Comparison of ENCODE assay signal across 6 cellular contexts in the genomic region with DNA sequence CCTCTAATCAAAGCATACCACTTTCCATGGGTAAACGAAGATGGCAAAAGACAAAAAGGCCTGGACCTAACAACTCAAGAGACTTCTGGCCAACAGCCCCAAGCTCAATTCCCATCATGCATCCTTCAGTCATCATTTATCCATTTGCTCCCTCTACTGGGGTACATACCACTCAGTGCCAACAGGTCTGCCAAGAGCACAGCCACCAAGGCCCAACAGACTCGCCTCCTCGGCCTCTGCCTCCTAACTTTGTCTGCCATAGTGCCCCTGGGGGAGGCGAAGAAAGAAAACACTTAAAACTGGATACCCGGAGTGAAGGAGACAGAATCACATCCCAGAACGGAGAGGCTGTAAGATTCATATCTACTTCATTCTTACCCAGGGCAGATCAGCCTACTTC. TPM values are rescaled to one million over a fixed set of nuclear protein-coding genes. Genes with fewer than 3 reads are reported as not detected.
A peak's percentile ranks its signal among the peaks of the same experiment; 100 is the strongest.
DNase-seq lines count a peak whose midpoint lies in the region; ATAC-seq and TF ChIP-seq lines count a peak whose summit lies in the region.

No MANE protein-coding gene starts in this region.

- peaks cover 64% of the 10 kb centered on the region for H3K4me1 Mint-ChIP-seq in stimulated activated memory B cell treated with anti-CD40 and anti-IgM and Interleukin-4, amounts not matched to agents 10 μg/mL and 1 μg/mL and 100 μg/mL, for 72 hours

- no TSS peak for BruUV-seq in PC-9 (replicated peaks; lab: Mats Ljungman, UMichigan)

- H3K4me3 Mint-ChIP-seq in stimulated activated memory B cell treated with anti-CD40 and anti-IgM and Interleukin-4, amounts not matched to agents 10 μg/mL and 1 μg/mL and 100 μg/mL, for 72 hours: peak overlapping the region; percentile 91

- H3K27ac Mint-ChIP-seq in stimulated activated memory B cell treated with anti-CD40 and anti-IgM and Interleukin-4, amounts not matched to agents 10 μg/mL and 1 μg/mL and 100 μg/mL, for 72 hours: peak overlapping the region; percentile 95

- H3K4me3 ChIP-seq in GM08714 (ENCODE audit: low read length) (peak overlapping the region; percentile 92), PC-9 (peak overlapping the region; percentile 90)

- peak in 1 of 2 experiments; percentile 47 for DNase-seq in PC-9
- peak; percentile 32 for DNase-seq in fibroblast of gingiva (ENCODE audit: low read depth)
- no peak for DNase-seq in NCI-H2029 treated with DMSO at 0.1 percent for 48 hours (lab: John Stamatoyannopoulos, UW)

- no peaks in the 10 kb centered on the region for H3K9me3 Mint-ChIP-seq in stimulated activated memory B cell treated with anti-CD40 and anti-IgM and Interleukin-4, amounts not matched to agents 10 μg/mL and 1 μg/mL and 100 μg/mL, for 72 hours

- H3K36me3 Mint-ChIP-seq in stimulated activated memory B cell treated with anti-CD40 and anti-IgM and Interleukin-4, amounts not matched to agents 10 μg/mL and 1 μg/mL and 100 μg/mL, for 72 hours: peaks cover 48% of the 10 kb centered on the region

- peak overlapping the region; percentile 95 for H3K27ac ChIP-seq in PC-9

- peaks cover 17% of the 10 kb centered on the region; the same call in 1 of the 2 replicates for H3F3A ChIP-seq in PC-9 (ENCODE audit: insufficient read depth, low read depth)

- POLR2A ChIA-PET in PC-9 (lab: Charles Lee; ENCODE audit: unreplicated experiment): interaction anchor here (0.6 to 0.8 kb wide), 3 partner anchors 28 to 268 kb away, joined by 5 to 9 read pairs (median 6); no protein-coding TSS in a partner anchor

- H3K4me1 ChIP-seq in PC-9 (replicated peaks; ENCODE audit: insufficient read depth): peaks cover 14% of the 10 kb centered on the region

- peaks cover 11% of the 10 kb centered on the region; the same call in 1 of the 2 replicates for H4K20me1 ChIP-seq in PC-9 (ENCODE audit: insufficient read depth)

- H3K4me2 ChIP-seq in PC-9: peak overlapping the region; percentile 98

- intact Hi-C loops in PC-9 (cut with micrococcal nuclease; ENCODE audit: unreplicated experiment): loop anchor here (2.0 kb wide), 2 partner anchors 39 to 141 kb away; a partner anchor contains a TSS

- H3K79me2 ChIP-seq in PC-9 (ENCODE audit: low read depth): peaks cover 31% of the 10 kb centered on the region

- TF ChIP-seq CTCF in PC-9 (conservative IDR thresholded peaks at IDR 0.05): 0 out of 2 replicates have a peak, but pooled peaks have one; percentile 31

- H3K36me3 ChIP-seq in PC-9 (ENCODE audit: low read depth): peaks cover 37% of the 10 kb centered on the region

- ATAC-seq in stimulated activated memory B cell treated with anti-CD40 and anti-IgM and Interleukin-4, amounts not matched to agents 10 μg/mL and 1 μg/mL and 100 μg/mL, for 72 hours: no peak
- ATAC-seq in HG02763 (IDR thresholded peaks at IDR 0.05; ENCODE audit: unreplicated experiment): no peak

- no peak overlapping the region for H2AFZ ChIP-seq in PC-9

- no peaks in the 10 kb centered on the region for H3K27me3 Mint-ChIP-seq in stimulated activated memory B cell treated with anti-CD40 and anti-IgM and Interleukin-4, amounts not matched to agents 10 μg/mL and 1 μg/mL and 100 μg/mL, for 72 hours

- no peaks in the 10 kb centered on the region for H3K9me3 ChIP-seq in PC-9 (ENCODE audit: insufficient read depth, low read depth)

- H3K27me3 ChIP-seq in PC-9 (ENCODE audit: insufficient read depth, low read depth): no peaks in the 10 kb centered on the region

- no peaks in the 10 kb centered on the region for H3K9me2 ChIP-seq in PC-9 (ENCODE audit: insufficient read depth)

- CTCF ChIA-PET in PC-9 (lab: Charles Lee): interaction anchor here (0.5 to 1.0 kb wide), 5 partner anchors 11 to 795 kb away, joined by 3 to 4 read pairs (median 3); partner anchors contain the start of gene VPS11

RNA-seq across cellular contexts. Expression of gene HYOU1, which starts 1.1 kb away (rescaled TPM):
- 92.0 and 117 TPM in 2 replicates for total RNA-seq in PC-9 (2021)

RNA-seq across cellular contexts. Expression of gene VPS11, which starts 11.7 kb away (rescaled TPM):
- 21.1 and 22.9 TPM in 2 replicates for total RNA-seq in PC-9 (2021)

RNA-seq across cellular contexts. Expression of gene SLC37A4, which starts 25.2 kb away (rescaled TPM):
- 23.2 and 24.3 TPM in 2 replicates for total RNA-seq in PC-9 (2021)

RNA-seq across cellular contexts. Expression of gene HMBS, which starts 28.8 kb away (rescaled TPM):
- total RNA-seq in PC-9 (2021): 49.3 and 54.9 TPM in 2 replicates

RNA-seq across cellular contexts. Expression of gene TRAPPC4, which starts 37.3 kb away (rescaled TPM):
- total RNA-seq in PC-9 (2021): 49.2 and 51.4 TPM in 2 replicates
